Comparison of ENCODE assay signal across 2 cellular contexts in genomic region chr16:74332469-74332868, GRCh38. TPM values are rescaled to one million over a fixed set of nuclear protein-coding genes. Genes with fewer than 3 reads are reported as not detected.
"Had no signal": no experiment of that assay in that cellular context is flagged by ENCODE, and none has a peak within 500 bp of the region (broad histone marks: within the 10 kb centered on the region; RNA-seq: fewer than 3 reads in every experiment).

No MANE protein-coding gene starts in this region.

RNA-seq across cellular contexts. Expression of gene NPIPB15, which starts 43.6 kb away (rescaled TPM):
- total RNA-seq: upper lobe of right lung, vagina had no signal
